In genomic region chr15:28002136-28002861, GRCh38 we compare ENCODE assay signal across 25 cellular contexts.
"Had no signal": no experiment of that assay in that cellular context is flagged by ENCODE, and none has a peak within 500 bp of the region (broad histone marks: within the 10 kb centered on the region; RNA-seq: fewer than 3 reads in every experiment).

No MANE protein-coding gene starts in this region.

- H3K9me3 ChIP-seq: thoracic aorta, uterus had no signal

- H3K36me3 ChIP-seq: thoracic aorta, uterus, WERI-Rb-1 had no signal

- H3K4me3 ChIP-seq: thoracic aorta, uterus had no signal

- H3K36me3 Mint-ChIP-seq: activated CD4-positive, alpha-beta memory T cell treated with anti-CD3 and anti-CD28 coated beads for 36 hours had no signal

- H3K4me1 Mint-ChIP-seq: activated naive CD8-positive, alpha-beta T cell treated with anti-CD3 and anti-CD28 coated beads, Interleukin-2, amount 50 U/mL, for 24 hours; activated T-helper 17 cell treated with anti-CD3 and anti-CD28 coated beads, Interleukin-2, amount 50 U/mL, for 72 hours; nephron had no signal

- H3K4me3 Mint-ChIP-seq: activated CD4-positive, alpha-beta memory T cell treated with anti-CD3 and anti-CD28 coated beads for 36 hours; activated naive CD8-positive, alpha-beta T cell treated with anti-CD3 and anti-CD28 coated beads, Interleukin-2, amount 50 U/mL, for 24 hours; activated T-cell treated with anti-CD3 and anti-CD28 coated beads, Interleukin-2, amount 50 U/mL, for 4 hours; activated T-helper 17 cell treated with anti-CD3 and anti-CD28 coated beads, Interleukin-2, amount 50 U/mL, for 72 hours; nephron; stimulated activated naive CD8-positive, alpha-beta T cell treated with anti-CD3 and anti-CD28 coated beads, Interleukin-15, Interleukin-2, amounts not matched to agents 100 ng/mL and 50 ng/mL, for 24 hours; T-helper 1 cell treated with Interleukin-12 subunit alpha and Interleukin-12 subunit beta and Interleukin-4 antibody, amounts not matched to agents 30 μg/mL and 1 μg/mL, for 36 hours had no signal

- FAIRE-seq: colon, keratinocyte had no signal

- DNase-seq: activated CD4-positive, alpha-beta memory T cell treated with anti-CD3 and anti-CD28 coated beads for 36 hours; activated CD4-positive, alpha-beta T cell treated with anti-CD3 and anti-CD28 coated beads for 48 hours; activated gamma-delta T cell treated with Interleukin-2 at 50 U/mL for 16 hours; activated naive CD4-positive, alpha-beta T cell treated with anti-CD3 and anti-CD28 coated beads, Interleukin-2, amount 50 U/mL, for 16 hours; activated naive CD8-positive, alpha-beta T cell treated with anti-CD3 and anti-CD28 coated beads, Interleukin-2, amount 50 U/mL, for 24 hours; activated T-cell treated with anti-CD3 and anti-CD28 coated beads, Interleukin-2, amount 50 U/mL, for 4 hours; effector memory CD4-positive, alpha-beta T cell; erythroblast; hippocampal formation; right cardiac atrium; stimulated activated CD4-positive, alpha-beta T cell treated with anti-CD3 and anti-CD28 coated beads, Interleukin-15, amount 100 ng/mL, for 24 hours; SW 1271; T1000; trophoblast cell; uterus; WERI-Rb-1 had no signal

- ATAC-seq: activated CD4-positive, CD25-positive, alpha-beta regulatory T cell treated with anti-CD3 and anti-CD28 coated beads, Interleukin-2, amount 50 U/mL, for 24 hours; activated naive CD8-positive, alpha-beta T cell treated with anti-CD3 and anti-CD28 coated beads, Interleukin-2, amount 50 U/mL, for 24 hours; activated T-cell treated with anti-CD3 and anti-CD28 coated beads, Interleukin-2, amount 50 U/mL, for 4 hours; activated T-helper 17 cell treated with anti-CD3 and anti-CD28 coated beads, Interleukin-2, amount 50 U/mL, for 72 hours; right cardiac atrium had no signal

- H3K4me1 ChIP-seq: parathyroid adenoma, uterus had no signal

- H3K27ac Mint-ChIP-seq: activated CD4-positive, alpha-beta memory T cell treated with anti-CD3 and anti-CD28 coated beads for 36 hours; activated naive CD8-positive, alpha-beta T cell treated with anti-CD3 and anti-CD28 coated beads, Interleukin-2, amount 50 U/mL, for 24 hours; activated T-helper 17 cell treated with anti-CD3 and anti-CD28 coated beads, Interleukin-2, amount 50 U/mL, for 72 hours; nephron; stimulated activated naive CD8-positive, alpha-beta T cell treated with anti-CD3 and anti-CD28 coated beads, Interleukin-15, Interleukin-2, amounts not matched to agents 100 ng/mL and 50 ng/mL, for 24 hours; T-helper 1 cell treated with Interleukin-12 subunit alpha and Interleukin-12 subunit beta and Interleukin-4 antibody, amounts not matched to agents 30 μg/mL and 1 μg/mL, for 36 hours had no signal

- H3K27ac ChIP-seq: parathyroid adenoma, thoracic aorta, uterus, WERI-Rb-1 had no signal

- H3K9me3 Mint-ChIP-seq: activated CD4-positive, alpha-beta memory T cell treated with anti-CD3 and anti-CD28 coated beads for 36 hours; activated T-cell treated with anti-CD3 and anti-CD28 coated beads, Interleukin-2, amount 50 U/mL, for 4 hours; activated T-helper 17 cell treated with anti-CD3 and anti-CD28 coated beads, Interleukin-2, amount 50 U/mL, for 72 hours had no signal

- H3K27me3 Mint-ChIP-seq: activated naive CD8-positive, alpha-beta T cell treated with anti-CD3 and anti-CD28 coated beads, Interleukin-2, amount 50 U/mL, for 24 hours; stimulated activated naive CD8-positive, alpha-beta T cell treated with anti-CD3 and anti-CD28 coated beads, Interleukin-15, Interleukin-2, amounts not matched to agents 100 ng/mL and 50 ng/mL, for 24 hours had no signal

- H3K9ac ChIP-seq: parathyroid adenoma had no signal

- H3K27me3 ChIP-seq: uterus had no signal
